Comparison of ENCODE assay signal across 1 cellular context in genomic region chr3:31590650-31591049, GRCh38.
TF ChIP-seq lines count a peak whose summit lies in the region.

No MANE protein-coding gene starts in this region.

TF ChIP-seq in HepG2, 621 proteins besides CTCF, POLR2A, EP300 and RAD21:
- peak; percentile 33; the same call in 1 of the 2 replicates for TF ChIP-seq ARID5B (CRISPR knock-in tag; IDR thresholded peaks at IDR 0.05)
- TF ChIP-seq FOXA3 (CRISPR knock-in tag; IDR thresholded peaks at IDR 0.05) = peak; percentile 56
- TF ChIP-seq JUND (CRISPR knock-in tag; IDR thresholded peaks at IDR 0.05) = no peak
- TF ChIP-seq SNAPC5 (CRISPR knock-in tag; IDR thresholded peaks at IDR 0.05; ENCODE audit: borderline replicate concordance) = no peak
